In genomic region chr2:27409321-27410073, GRCh38 we compare ENCODE assay signal across 8 cellular contexts. TPM values are rescaled to one million over a fixed set of nuclear protein-coding genes. Genes with fewer than 3 reads are reported as not detected.
A peak's percentile ranks its signal among the peaks of the same experiment; 100 is the strongest.
DNase-seq lines count a peak whose midpoint lies in the region; ATAC-seq and TF ChIP-seq lines count a peak whose summit lies in the region.

PPM1G (minus strand) TSS chr2:27409591; CDS start chr2:27409422, 169 bp downstream.

- H3K9me3 ChIP-seq in heart right ventricle, result no peaks in the 10 kb centered on the region
- no peaks in the 10 kb centered on the region for H3K9me3 ChIP-seq in upper lobe of right lung

- H3K9me3 Mint-ChIP-seq in progenitor cell of endocrine pancreas (ENCODE audit: low read depth), result peaks cover 4% of the 10 kb centered on the region

- H3K27ac ChIP-seq in heart right ventricle, result peak within 1 kb of the TSS; percentile 48 to 95 (median 92)
- H3K27ac ChIP-seq in upper lobe of right lung, result peak within 1 kb of the TSS; percentile 90

- H3K27me3 ChIP-seq in heart right ventricle, result no peaks in the 10 kb centered on the region
- no peaks in the 10 kb centered on the region for H3K27me3 ChIP-seq in upper lobe of right lung

- intact Hi-C loops in T-helper 1 cell treated with Interleukin-12 subunit alpha and Interleukin-12 subunit beta and Interleukin-4 antibody, amounts not matched to agents 30 ng/mL and 1 ng/mL, for 36 hours (cut with micrococcal nuclease), result loop anchor here (1.0 to 10.0 kb wide), 13 partner anchors 17 to 1062 kb away; partner anchors contain the start of genes ADGRF3, AGBL5, ATRAID and CAD
- intact Hi-C loops in heart right ventricle (cut with DNase I) (loop anchor here in 5 of 10 donors (1.0 to 10.0 kb wide), 4 partner anchors 19 to 215 kb away; partner anchors contain the start of genes NRBP1 (in 4 of the 5), ZNF513 (in 2 of the 5), CCDC121 (in 1 of the 5) and GPN1 (in 1 of the 5)), upper lobe of right lung (cut with DNase I) (no loop called here)

- H3K36me3 ChIP-seq in heart right ventricle (peaks cover 0 to 22% (median 0%) of the 10 kb centered on the region in 9 donors), upper lobe of right lung (no peaks in the 10 kb centered on the region)

- ATAC-seq in HG02884 (IDR thresholded peaks at IDR 0.05; ENCODE audit: unreplicated experiment) (peak; percentile 92), heart right ventricle (peak; percentile 99 to 100 (median 100)), upper lobe of right lung (peak; percentile 100)

- DNase-seq in NCI-H1694 (lab: John Stamatoyannopoulos, UW) (peak; percentile 87), amniotic epithelial cell (ENCODE audit: low read depth) (peak; percentile 85), heart right ventricle (peak; percentile 94 to 97), progenitor cell of endocrine pancreas (ENCODE audit: low spot score, unreplicated experiment) (peak; percentile 95), upper lobe of right lung (peak; percentile 99)

- peaks cover 7 to 38% (median 28%) of the 10 kb centered on the region in 9 donors for H3K4me1 ChIP-seq in heart right ventricle
- H3K4me1 ChIP-seq in upper lobe of right lung, result peaks cover 20% of the 10 kb centered on the region

- peak within 1 kb of the TSS; percentile 99 for H3K27ac Mint-ChIP-seq in progenitor cell of endocrine pancreas

- peaks cover 8% of the 10 kb centered on the region for H3K36me3 Mint-ChIP-seq in progenitor cell of endocrine pancreas (ENCODE audit: insufficient read depth)

- peaks cover 7% of the 10 kb centered on the region for H3K27me3 Mint-ChIP-seq in progenitor cell of endocrine pancreas

- 1% methylated on average over 69 to 82 of the region's 82 CpGs for WGBS in heart right ventricle, 2 donors

- TF ChIP-seq CTCF in heart right ventricle (IDR thresholded peaks at IDR 0.05) (peak in 2 of 9 donors; percentile 5 to 13), progenitor cell of endocrine pancreas (IDR thresholded peaks at IDR 0.05; ENCODE audit: unreplicated experiment) (no peak), upper lobe of right lung (IDR thresholded peaks at IDR 0.05) (no peak)

- H3K4me3 ChIP-seq in heart right ventricle (peak within 1 kb of the TSS; percentile 69 to 100 (median 98)), upper lobe of right lung (peak within 1 kb of the TSS; percentile 100)

- TF ChIP-seq POLR2A in GM15510 (IDR thresholded peaks at IDR 0.05; ENCODE audit: borderline replicate concordance, extremely low read depth, insufficient read length), result peak; percentile 97

- H3K4me1 Mint-ChIP-seq in progenitor cell of endocrine pancreas (ENCODE audit: low read depth), result peaks cover 18% of the 10 kb centered on the region

- H3K4me3 Mint-ChIP-seq in progenitor cell of endocrine pancreas (ENCODE audit: low read depth), result peak within 1 kb of the TSS; percentile 88

RNA-seq across cellular contexts. Expression of gene PPM1G, which starts in this region (rescaled TPM):
- total RNA-seq in T-helper 1 cell treated with Interleukin-12 subunit alpha and Interleukin-12 subunit beta and Interleukin-4 antibody, amounts not matched to agents 30 ng/mL and 1 ng/mL, for 36 hours, result 102 and 105 TPM in 2 replicates
- total RNA-seq in heart right ventricle (10 to 100 TPM; 28.4 to 46.1 (median 33.0) TPM), progenitor cell of endocrine pancreas (101 and 105 TPM in 2 replicates), upper lobe of right lung (51.8 TPM)
- 10 to 100 TPM; 34.7 to 72.6 TPM for polyA plus RNA-seq in heart right ventricle

Comparison
In these comparisons a context has a peak if more than half of its experiments do, and no peak if none do; other contexts are left out.
1. Peak in every context shown above with its lines: DNase-seq, ATAC-seq, H3K4me3 ChIP-seq and H3K27ac ChIP-seq.